In genomic region chr20:34365765-34366213, GRCh38 we compare ENCODE assay signal across 11 cellular contexts. TPM values are rescaled to one million over a fixed set of nuclear protein-coding genes. Genes with fewer than 3 reads are reported as not detected.
DNase-seq lines count a peak whose midpoint lies in the region; ATAC-seq and TF ChIP-seq lines count a peak whose summit lies in the region.
"Had no signal": no experiment of that assay in that cellular context is flagged by ENCODE, and none has a peak within 500 bp of the region (broad histone marks: within the 10 kb centered on the region; RNA-seq: fewer than 3 reads in every experiment).

No MANE protein-coding gene starts in this region.

- H2BK15ac ChIP-seq in neuronal stem cell (ENCODE audit: low read length), result no peak overlapping the region

- no peak overlapping the region for H4K91ac ChIP-seq in neuronal stem cell (ENCODE audit: low read depth, low read length, poor library complexity)

- H3K4ac ChIP-seq in neuronal stem cell (ENCODE audit: low read length), result no peak overlapping the region

- POLR2A ChIA-PET in activated CD4-positive, alpha-beta memory T cell treated with anti-CD3 and anti-CD28 coated beads for 36 hours (lab: Charles Lee), result no interaction called here

- TF ChIP-seq CTCF in progenitor cell of endocrine pancreas (IDR thresholded peaks at IDR 0.05; ENCODE audit: unreplicated experiment), result no peak

- H2AFZ ChIP-seq in neuronal stem cell (ENCODE audit: low read length), result no peak overlapping the region

- peaks cover 43% of the 10 kb centered on the region for H3K4me1 Mint-ChIP-seq in activated CD4-positive, alpha-beta memory T cell treated with anti-CD3 and anti-CD28 coated beads for 36 hours (ENCODE audit: low read depth)
- peaks cover 40% of the 10 kb centered on the region for H3K4me1 Mint-ChIP-seq in progenitor cell of endocrine pancreas (ENCODE audit: low read depth)

- peaks cover 5 to 54% of the 10 kb centered on the region in 2 donors for H3K36me3 ChIP-seq in neuronal stem cell (replicated peaks in 1 of 2; ENCODE audit: control insufficient read depth in 2 of 2, insufficient read depth in 2 of 2, low read length in 2 of 2)

- H2AK5ac ChIP-seq in neuronal stem cell (ENCODE audit: low read depth, low read length), result no peak overlapping the region

- ATAC-seq in HG03139 (IDR thresholded peaks at IDR 0.05; ENCODE audit: unreplicated experiment), result peak; percentile 50
- ATAC-seq in HG03571 (IDR thresholded peaks at IDR 0.05; ENCODE audit: unreplicated experiment), result no peak

- H3K4me2 ChIP-seq in neuronal stem cell (ENCODE audit: insufficient read depth, low read length, poor library complexity, severe bottlenecking), result no peak overlapping the region

- no CpG with 5 or more reads among the region's 3 CpGs for WGBS in neuronal stem cell (ENCODE audit: extremely low coverage in 2 of 2, insufficient read length in 2 of 2, insufficient replicate concordance in 1 of 2), 2 donors

- no peaks in the 10 kb centered on the region for H3K9me3 Mint-ChIP-seq in activated CD4-positive, alpha-beta memory T cell treated with anti-CD3 and anti-CD28 coated beads for 36 hours
- no peaks in the 10 kb centered on the region for H3K9me3 Mint-ChIP-seq in progenitor cell of endocrine pancreas (ENCODE audit: low read depth)

- CTCF ChIA-PET in activated CD4-positive, alpha-beta memory T cell treated with anti-CD3 and anti-CD28 coated beads for 36 hours (lab: Charles Lee), result interaction anchor here (0.8 to 1.0 kb wide), 2 partner anchors 53 to 157 kb away, joined by 3 read pairs; no protein-coding TSS in a partner anchor

- no peak overlapping the region for H3K27ac Mint-ChIP-seq in activated CD4-positive, alpha-beta memory T cell treated with anti-CD3 and anti-CD28 coated beads for 36 hours
- peak overlapping the region; percentile 5 for H3K27ac Mint-ChIP-seq in progenitor cell of endocrine pancreas

- H3K14ac ChIP-seq in neuronal stem cell (ENCODE audit: low read length), result no peak overlapping the region

- H3K27ac ChIP-seq in neuronal stem cell (replicated peaks; ENCODE audit: low read length), result no peak overlapping the region
- H3K27ac ChIP-seq: 22Rv1 had no signal

- peaks cover 0 to 3% of the 10 kb centered on the region in 2 donors for H3K4me1 ChIP-seq in neuronal stem cell (ENCODE audit: control insufficient read depth in 2 of 2, insufficient read depth in 1 of 2, low read depth in 1 of 2, low read length in 2 of 2)

- peaks cover 29% of the 10 kb centered on the region for H3K36me3 Mint-ChIP-seq in activated CD4-positive, alpha-beta memory T cell treated with anti-CD3 and anti-CD28 coated beads for 36 hours
- H3K36me3 Mint-ChIP-seq in progenitor cell of endocrine pancreas (ENCODE audit: insufficient read depth), result peaks cover 28% of the 10 kb centered on the region

- no peak overlapping the region for H2BK120ac ChIP-seq in neuronal stem cell (ENCODE audit: low read depth, low read length)

- intact Hi-C loops in activated CD4-positive, alpha-beta memory T cell treated with anti-CD3 and anti-CD28 coated beads for 36 hours (cut with micrococcal nuclease), result loop anchor here (5.0 kb wide), 1 partner anchor 42 kb away; no protein-coding TSS in a partner anchor

- H2BK12ac ChIP-seq in neuronal stem cell (ENCODE audit: low read length), result no peak overlapping the region

- H3K18ac ChIP-seq in neuronal stem cell (ENCODE audit: low read length), result no peak overlapping the region

- H3K9ac ChIP-seq in neuronal stem cell (ENCODE audit: low read depth, low read length, poor library complexity), result no peak overlapping the region

- H4K8ac ChIP-seq in neuronal stem cell (ENCODE audit: low read depth, low read length), result no peak overlapping the region

- H2BK5ac ChIP-seq in neuronal stem cell (ENCODE audit: low read length), result no peak overlapping the region

- H3K27me3 ChIP-seq in neuronal stem cell (ENCODE audit: control insufficient read depth in 3 of 3, insufficient read depth in 3 of 3, low read depth in 1 of 3, low read length in 3 of 3), result no peaks in the 10 kb centered on the region
- H3K27me3 ChIP-seq: adrenal gland, upper lobe of left lung had no signal

- peak; percentile 50 for DNase-seq in NK-92 treated with Interleukin-12 subunit alpha and Interleukin-12 subunit beta, amount 100 ng/mL, for 24 hours (lab: John Stamatoyannopoulos, UW)
- no peak for DNase-seq in NK-92 (lab: John Stamatoyannopoulos, UW; ENCODE audit: unreplicated experiment)
- peak; percentile 30 for DNase-seq in activated CD4-positive, alpha-beta memory T cell treated with anti-CD3 and anti-CD28 coated beads for 36 hours
- DNase-seq in progenitor cell of endocrine pancreas (ENCODE audit: low spot score, unreplicated experiment), result no peak
- DNase-seq in stimulated activated CD4-positive, alpha-beta T cell treated with anti-CD3 and anti-CD28 coated beads, Interleukin-12 subunit alpha, Interleukin-12 subunit beta, amount 100 ng/mL, for 4 hours, result no peak
- no peak for DNase-seq in neuronal stem cell (ENCODE audit: low spot score)

- H3K23ac ChIP-seq in neuronal stem cell (ENCODE audit: low read depth, low read length, poor library complexity), result no peak overlapping the region

- H3K9me3 ChIP-seq in neuronal stem cell (replicated peaks in 1 of 2; ENCODE audit: control insufficient read depth in 2 of 2, insufficient read depth in 1 of 2, low read depth in 1 of 2, low read length in 2 of 2), result peaks cover 0 to 13% of the 10 kb centered on the region in 2 donors
- H3K9me3 ChIP-seq: adrenal gland, upper lobe of left lung had no signal

- no peaks in the 10 kb centered on the region for H3K27me3 Mint-ChIP-seq in activated CD4-positive, alpha-beta memory T cell treated with anti-CD3 and anti-CD28 coated beads for 36 hours
- H3K27me3 Mint-ChIP-seq in progenitor cell of endocrine pancreas, result no peaks in the 10 kb centered on the region

- H3K4me3 Mint-ChIP-seq in activated CD4-positive, alpha-beta memory T cell treated with anti-CD3 and anti-CD28 coated beads for 36 hours, result no peak overlapping the region
- H3K4me3 Mint-ChIP-seq in progenitor cell of endocrine pancreas (ENCODE audit: low read depth), result peak overlapping the region; percentile 2

- H3K79me1 ChIP-seq in neuronal stem cell (ENCODE audit: low read depth, low read length), result peaks cover 8% of the 10 kb centered on the region

- no peak overlapping the region for H3K4me3 ChIP-seq in neuronal stem cell (ENCODE audit: low read length in 2 of 2)
- H3K4me3 ChIP-seq: adrenal gland, upper lobe of left lung had no signal

RNA-seq across cellular contexts. Expression of gene ITCH, which starts 2.7 kb away (rescaled TPM):
- 10 to 100 TPM; 42.3 to 45.2 TPM for total RNA-seq in activated CD4-positive, alpha-beta memory T cell treated with anti-CD3 and anti-CD28 coated beads for 36 hours
- 83.9 and 85.5 TPM in 2 replicates for total RNA-seq in progenitor cell of endocrine pancreas
- 17.2 TPM for polyA plus RNA-seq in neuronal stem cell (2013, experiment 1 of 2)
- 17.9 TPM for polyA plus RNA-seq in neuronal stem cell (2013, experiment 2 of 2)

Comparison
In these comparisons a context has a peak if more than half of its experiments do, and no peak if none do; other contexts are left out.
1. DNase-seq: peak in NK-92 treated with Interleukin-12 subunit alpha and Interleukin-12 subunit beta, amount 100 ng/mL, for 24 hours (single experiment) and activated CD4-positive, alpha-beta memory T cell treated with anti-CD3 and anti-CD28 coated beads for 36 hours (single experiment); none in NK-92 (single experiment), progenitor cell of endocrine pancreas (single experiment), stimulated activated CD4-positive, alpha-beta T cell treated with anti-CD3 and anti-CD28 coated beads, Interleukin-12 subunit alpha, Interleukin-12 subunit beta, amount 100 ng/mL, for 4 hours (single experiment) and neuronal stem cell (single experiment).